2 cellular contexts compared by ENCODE assay signal in the genomic region with DNA sequence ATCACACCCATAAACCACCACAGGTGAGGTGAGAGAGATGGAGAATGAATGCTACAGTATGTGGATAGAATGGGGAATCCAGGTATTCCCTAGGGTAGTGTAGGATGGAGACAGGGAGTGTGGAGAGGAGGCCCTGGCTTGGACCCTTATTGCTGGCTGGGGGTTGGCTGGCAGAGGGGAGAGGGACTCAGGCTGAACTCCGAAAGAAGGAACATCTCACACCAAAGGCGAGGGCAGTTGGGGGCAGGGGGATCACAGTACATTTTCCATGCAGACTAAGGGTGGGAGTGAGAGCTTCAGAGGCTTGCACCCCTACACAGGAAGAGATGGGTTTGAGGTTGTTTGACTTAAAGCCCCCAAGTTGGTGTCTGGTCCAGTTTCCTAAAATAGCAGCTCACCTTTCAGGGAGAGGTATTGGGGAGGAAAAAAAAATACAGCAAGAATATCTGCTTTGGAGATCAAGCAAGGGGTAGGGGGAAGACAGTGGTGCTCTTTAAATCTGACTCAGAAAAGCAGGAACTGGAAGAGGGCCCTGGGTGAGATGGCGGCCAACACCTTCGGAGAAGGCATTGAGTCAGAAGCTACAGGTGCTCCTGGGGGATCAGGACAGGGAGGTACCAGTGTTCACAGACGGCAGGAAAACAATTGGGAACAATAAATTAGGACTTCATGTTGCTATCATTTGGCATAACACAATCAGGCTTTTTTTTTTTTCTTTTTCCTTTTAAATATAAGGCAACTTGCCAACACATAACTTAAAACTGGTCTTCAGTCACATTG.
A peak's percentile ranks its signal among the peaks of the same experiment; 100 is the strongest.
TF ChIP-seq lines count a peak whose summit lies in the region.

No MANE protein-coding gene starts in this region.

TF ChIP-seq in GM23338, 12 proteins besides CTCF, POLR2A, EP300 and RAD21 (continues in another document):
- TF ChIP-seq, protein P1, sequence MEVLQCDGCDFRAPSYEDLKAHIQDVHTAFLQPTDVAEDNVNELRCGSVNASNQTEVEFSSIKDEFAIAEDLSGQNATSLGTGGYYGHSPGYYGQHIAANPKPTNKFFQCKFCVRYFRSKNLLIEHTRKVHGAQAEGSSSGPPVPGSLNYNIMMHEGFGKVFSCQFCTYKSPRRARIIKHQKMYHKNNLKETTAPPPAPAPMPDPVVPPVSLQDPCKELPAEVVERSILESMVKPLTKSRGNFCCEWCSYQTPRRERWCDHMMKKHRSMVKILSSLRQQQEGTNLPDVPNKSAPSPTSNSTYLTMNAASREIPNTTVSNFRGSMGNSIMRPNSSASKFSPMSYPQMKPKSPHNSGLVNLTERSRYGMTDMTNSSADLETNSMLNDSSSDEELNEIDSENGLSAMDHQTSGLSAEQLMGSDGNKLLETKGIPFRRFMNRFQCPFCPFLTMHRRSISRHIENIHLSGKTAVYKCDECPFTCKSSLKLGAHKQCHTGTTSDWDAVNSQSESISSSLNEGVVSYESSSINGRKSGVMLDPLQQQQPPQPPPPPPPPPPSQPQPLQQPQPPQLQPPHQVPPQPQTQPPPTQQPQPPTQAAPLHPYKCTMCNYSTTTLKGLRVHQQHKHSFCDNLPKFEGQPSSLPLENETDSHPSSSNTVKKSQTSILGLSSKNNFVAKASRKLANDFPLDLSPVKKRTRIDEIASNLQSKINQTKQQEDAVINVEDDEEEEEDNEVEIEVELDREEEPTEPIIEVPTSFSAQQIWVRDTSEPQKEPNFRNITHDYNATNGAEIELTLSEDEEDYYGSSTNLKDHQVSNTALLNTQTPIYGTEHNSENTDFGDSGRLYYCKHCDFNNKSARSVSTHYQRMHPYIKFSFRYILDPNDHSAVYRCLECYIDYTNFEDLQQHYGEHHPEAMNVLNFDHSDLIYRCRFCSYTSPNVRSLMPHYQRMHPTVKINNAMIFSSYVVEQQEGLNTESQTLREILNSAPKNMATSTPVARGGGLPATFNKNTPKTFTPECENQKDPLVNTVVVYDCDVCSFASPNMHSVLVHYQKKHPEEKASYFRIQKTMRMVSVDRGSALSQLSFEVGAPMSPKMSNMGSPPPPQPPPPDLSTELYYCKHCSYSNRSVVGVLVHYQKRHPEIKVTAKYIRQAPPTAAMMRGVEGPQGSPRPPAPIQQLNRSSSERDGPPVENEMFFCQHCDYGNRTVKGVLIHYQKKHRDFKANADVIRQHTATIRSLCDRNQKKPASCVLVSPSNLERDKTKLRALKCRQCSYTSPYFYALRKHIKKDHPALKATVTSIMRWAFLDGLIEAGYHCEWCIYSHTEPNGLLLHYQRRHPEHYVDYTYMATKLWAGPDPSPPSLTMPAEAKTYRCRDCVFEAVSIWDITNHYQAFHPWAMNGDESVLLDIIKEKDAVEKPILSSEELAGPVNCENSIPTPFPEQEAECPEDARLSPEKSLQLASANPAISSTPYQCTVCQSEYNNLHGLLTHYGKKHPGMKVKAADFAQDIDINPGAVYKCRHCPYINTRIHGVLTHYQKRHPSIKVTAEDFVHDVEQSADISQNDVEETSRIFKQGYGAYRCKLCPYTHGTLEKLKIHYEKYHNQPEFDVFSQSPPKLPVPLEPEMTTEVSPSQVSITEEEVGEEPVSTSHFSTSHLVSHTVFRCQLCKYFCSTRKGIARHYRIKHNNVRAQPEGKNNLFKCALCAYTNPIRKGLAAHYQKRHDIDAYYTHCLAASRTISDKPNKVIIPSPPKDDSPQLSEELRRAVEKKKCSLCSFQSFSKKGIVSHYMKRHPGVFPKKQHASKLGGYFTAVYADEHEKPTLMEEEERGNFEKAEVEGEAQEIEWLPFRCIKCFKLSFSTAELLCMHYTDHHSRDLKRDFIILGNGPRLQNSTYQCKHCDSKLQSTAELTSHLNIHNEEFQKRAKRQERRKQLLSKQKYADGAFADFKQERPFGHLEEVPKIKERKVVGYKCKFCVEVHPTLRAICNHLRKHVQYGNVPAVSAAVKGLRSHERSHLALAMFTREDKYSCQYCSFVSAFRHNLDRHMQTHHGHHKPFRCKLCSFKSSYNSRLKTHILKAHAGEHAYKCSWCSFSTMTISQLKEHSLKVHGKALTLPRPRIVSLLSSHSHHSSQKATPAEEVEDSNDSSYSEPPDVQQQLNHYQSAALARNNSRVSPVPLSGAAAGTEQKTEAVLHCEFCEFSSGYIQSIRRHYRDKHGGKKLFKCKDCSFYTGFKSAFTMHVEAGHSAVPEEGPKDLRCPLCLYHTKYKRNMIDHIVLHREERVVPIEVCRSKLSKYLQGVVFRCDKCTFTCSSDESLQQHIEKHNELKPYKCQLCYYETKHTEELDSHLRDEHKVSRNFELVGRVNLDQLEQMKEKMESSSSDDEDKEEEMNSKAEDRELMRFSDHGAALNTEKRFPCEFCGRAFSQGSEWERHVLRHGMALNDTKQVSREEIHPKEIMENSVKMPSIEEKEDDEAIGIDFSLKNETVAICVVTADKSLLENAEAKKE (CRISPR knock-in tag; IDR thresholded peaks at IDR 0.05): no peak
- no peak for TF ChIP-seq EZH2 (IDR thresholded peaks at IDR 0.05; ENCODE audit: low read depth, unreplicated experiment)
- no peak for TF ChIP-seq JUNB (IDR thresholded peaks at IDR 0.05; ENCODE audit: unreplicated experiment)
- TF ChIP-seq ZNF114 (CRISPR knock-in tag; IDR thresholded peaks at IDR 0.05): no peak
- TF ChIP-seq, protein P2, sequence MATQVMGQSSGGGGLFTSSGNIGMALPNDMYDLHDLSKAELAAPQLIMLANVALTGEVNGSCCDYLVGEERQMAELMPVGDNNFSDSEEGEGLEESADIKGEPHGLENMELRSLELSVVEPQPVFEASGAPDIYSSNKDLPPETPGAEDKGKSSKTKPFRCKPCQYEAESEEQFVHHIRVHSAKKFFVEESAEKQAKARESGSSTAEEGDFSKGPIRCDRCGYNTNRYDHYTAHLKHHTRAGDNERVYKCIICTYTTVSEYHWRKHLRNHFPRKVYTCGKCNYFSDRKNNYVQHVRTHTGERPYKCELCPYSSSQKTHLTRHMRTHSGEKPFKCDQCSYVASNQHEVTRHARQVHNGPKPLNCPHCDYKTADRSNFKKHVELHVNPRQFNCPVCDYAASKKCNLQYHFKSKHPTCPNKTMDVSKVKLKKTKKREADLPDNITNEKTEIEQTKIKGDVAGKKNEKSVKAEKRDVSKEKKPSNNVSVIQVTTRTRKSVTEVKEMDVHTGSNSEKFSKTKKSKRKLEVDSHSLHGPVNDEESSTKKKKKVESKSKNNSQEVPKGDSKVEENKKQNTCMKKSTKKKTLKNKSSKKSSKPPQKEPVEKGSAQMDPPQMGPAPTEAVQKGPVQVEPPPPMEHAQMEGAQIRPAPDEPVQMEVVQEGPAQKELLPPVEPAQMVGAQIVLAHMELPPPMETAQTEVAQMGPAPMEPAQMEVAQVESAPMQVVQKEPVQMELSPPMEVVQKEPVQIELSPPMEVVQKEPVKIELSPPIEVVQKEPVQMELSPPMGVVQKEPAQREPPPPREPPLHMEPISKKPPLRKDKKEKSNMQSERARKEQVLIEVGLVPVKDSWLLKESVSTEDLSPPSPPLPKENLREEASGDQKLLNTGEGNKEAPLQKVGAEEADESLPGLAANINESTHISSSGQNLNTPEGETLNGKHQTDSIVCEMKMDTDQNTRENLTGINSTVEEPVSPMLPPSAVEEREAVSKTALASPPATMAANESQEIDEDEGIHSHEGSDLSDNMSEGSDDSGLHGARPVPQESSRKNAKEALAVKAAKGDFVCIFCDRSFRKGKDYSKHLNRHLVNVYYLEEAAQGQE (IDR thresholded peaks at IDR 0.05; ENCODE audit: unreplicated experiment): no peak
- TF ChIP-seq STAT1 (IDR thresholded peaks at IDR 0.05; ENCODE audit: unreplicated experiment): no peak
- TF ChIP-seq CREB1 (CRISPR knock-in tag; IDR thresholded peaks at IDR 0.05; ENCODE audit: low read depth): no peak
- TF ChIP-seq, protein P3, sequence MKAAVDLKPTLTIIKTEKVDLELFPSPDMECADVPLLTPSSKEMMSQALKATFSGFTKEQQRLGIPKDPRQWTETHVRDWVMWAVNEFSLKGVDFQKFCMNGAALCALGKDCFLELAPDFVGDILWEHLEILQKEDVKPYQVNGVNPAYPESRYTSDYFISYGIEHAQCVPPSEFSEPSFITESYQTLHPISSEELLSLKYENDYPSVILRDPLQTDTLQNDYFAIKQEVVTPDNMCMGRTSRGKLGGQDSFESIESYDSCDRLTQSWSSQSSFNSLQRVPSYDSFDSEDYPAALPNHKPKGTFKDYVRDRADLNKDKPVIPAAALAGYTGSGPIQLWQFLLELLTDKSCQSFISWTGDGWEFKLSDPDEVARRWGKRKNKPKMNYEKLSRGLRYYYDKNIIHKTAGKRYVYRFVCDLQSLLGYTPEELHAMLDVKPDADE (IDR thresholded peaks at IDR 0.05): no peak

TF ChIP-seq in H1, 55 proteins besides CTCF, POLR2A, EP300 and RAD21:
- peak; percentile 48; the same call in 1 of the 2 replicates for TF ChIP-seq POLR2AphosphoS5 (IDR thresholded peaks at IDR 0.05; ENCODE audit: low read depth, low read length)
- no peak for TF ChIP-seq BACH1 (IDR thresholded peaks at IDR 0.05; ENCODE audit: low read length)
